In genomic region chr2:189255711-189256110, GRCh38 we compare ENCODE assay signal across 19 cellular contexts.
"Had no signal": no experiment of that assay in that cellular context is flagged by ENCODE, and none has a peak within 500 bp of the region (broad histone marks: within the 10 kb centered on the region; RNA-seq: fewer than 3 reads in every experiment).

No MANE protein-coding gene starts in this region.

- H3K27me3 Mint-ChIP-seq: activated naive CD8-positive, alpha-beta T cell treated with anti-CD3 and anti-CD28 coated beads, Interleukin-2, amount 10 ng/mL, durations not matched to agents 7 days and 5 days; natural killer cell treated with Interleukin-12 subunit alpha and Interleukin-12 subunit beta and Interleukin-15 and Interleukin-18, amount 100 ng/mL, for 72 hours; progenitor cell of endocrine pancreas had no signal

- ATAC-seq: gastroesophageal sphincter; left cardiac atrium; natural killer cell treated with Interleukin-12 subunit alpha and Interleukin-12 subunit beta and Interleukin-15 and Interleukin-18, amount 100 ng/mL, for 72 hours had no signal

- DNase-seq: activated CD4-positive, alpha-beta T cell treated with anti-CD3 and anti-CD28 coated beads for 1 hour; activated CD4-positive, alpha-beta T cell treated with anti-CD3 and anti-CD28 coated beads, Interleukin-2, amount 50 U/mL, for 4 hours; activated naive CD8-positive, alpha-beta T cell treated with anti-CD3 and anti-CD28 coated beads, Interleukin-2, amount 10 ng/mL, durations not matched to agents 7 days and 5 days; amygdala; cerebellar nuclear complex; cortex of kidney; endodermal cell; head of caudate nucleus; hypothalamus; left cardiac atrium; retina; stimulated activated CD4-positive, alpha-beta T cell treated with anti-CD3 and anti-CD28 coated beads, Interleukin-4, amount 100 ng/mL, for 24 hours; stimulated activated naive CD4-positive, alpha-beta T cell treated with Interleukin-2 at 50 U/mL for 16 hours; tibial artery had no signal

- H3K4me3 Mint-ChIP-seq: activated naive CD8-positive, alpha-beta T cell treated with anti-CD3 and anti-CD28 coated beads, Interleukin-2, amount 10 ng/mL, durations not matched to agents 7 days and 5 days; endodermal cell; memory B cell; natural killer cell treated with Interleukin-12 subunit alpha and Interleukin-12 subunit beta and Interleukin-15 and Interleukin-18, amount 100 ng/mL, for 72 hours had no signal

- H3K4me1 Mint-ChIP-seq: activated naive CD8-positive, alpha-beta T cell treated with anti-CD3 and anti-CD28 coated beads, Interleukin-2, amount 10 ng/mL, durations not matched to agents 7 days and 5 days; memory B cell had no signal

- H3K36me3 Mint-ChIP-seq: activated naive CD8-positive, alpha-beta T cell treated with anti-CD3 and anti-CD28 coated beads, Interleukin-2, amount 10 ng/mL, durations not matched to agents 7 days and 5 days; memory B cell; natural killer cell treated with Interleukin-12 subunit alpha and Interleukin-12 subunit beta and Interleukin-15 and Interleukin-18, amount 100 ng/mL, for 72 hours had no signal

- H3K27ac Mint-ChIP-seq: activated naive CD8-positive, alpha-beta T cell treated with anti-CD3 and anti-CD28 coated beads, Interleukin-2, amount 10 ng/mL, durations not matched to agents 7 days and 5 days; endodermal cell; memory B cell; natural killer cell treated with Interleukin-12 subunit alpha and Interleukin-12 subunit beta and Interleukin-15 and Interleukin-18, amount 100 ng/mL, for 72 hours; progenitor cell of endocrine pancreas had no signal

- H3K4me3 ChIP-seq: gastroesophageal sphincter, SK-N-MC, tibial artery had no signal

- H3K9me3 Mint-ChIP-seq: activated naive CD8-positive, alpha-beta T cell treated with anti-CD3 and anti-CD28 coated beads, Interleukin-2, amount 10 ng/mL, durations not matched to agents 7 days and 5 days; endodermal cell; memory B cell had no signal
